Comparison of ENCODE assay signal across 8 cellular contexts in the genomic region with DNA sequence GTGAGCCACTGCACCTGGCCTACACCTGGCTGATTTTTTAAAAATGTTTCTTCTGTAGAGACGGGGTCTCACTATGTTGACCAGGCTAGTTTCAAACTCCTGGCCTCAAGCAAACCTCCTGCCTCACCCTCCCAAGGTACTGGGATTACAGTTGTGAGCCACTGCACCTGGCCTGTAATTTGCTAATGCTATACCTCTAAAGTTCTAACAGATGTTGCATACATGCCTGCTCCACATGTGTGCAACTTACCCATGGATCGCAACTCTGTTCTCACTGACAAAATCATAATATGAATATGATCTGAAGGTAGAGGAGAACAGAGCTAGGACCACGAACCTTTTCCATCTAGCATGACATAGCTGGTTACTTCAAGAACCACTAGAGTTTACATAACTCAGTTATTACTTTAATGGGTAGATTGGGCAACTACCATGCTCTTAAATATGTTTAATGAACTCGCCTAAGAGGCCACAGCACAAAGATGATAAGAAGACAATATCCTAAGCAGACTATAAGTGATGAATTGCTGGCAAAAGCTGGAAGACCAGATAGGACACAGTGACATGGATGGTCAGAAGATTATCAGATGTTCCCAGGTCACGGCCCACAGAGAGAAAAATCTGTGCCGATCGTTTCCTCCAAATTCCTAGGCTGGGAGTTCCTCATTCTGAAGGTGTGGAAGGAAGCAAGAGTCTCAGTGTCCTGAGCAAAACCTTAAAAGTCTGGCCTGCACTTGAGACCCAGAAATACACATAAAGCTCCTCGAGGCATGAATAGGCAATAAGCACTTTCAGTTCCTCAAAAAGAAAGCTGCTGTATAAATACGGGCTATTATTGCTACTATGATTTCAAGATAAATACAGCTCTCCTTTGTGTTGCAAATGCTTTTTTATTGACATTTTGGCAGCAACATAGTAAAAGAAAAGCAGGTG. TPM values are rescaled to one million over a fixed set of nuclear protein-coding genes. Genes with fewer than 3 reads are reported as not detected.
DNase-seq lines count a peak whose midpoint lies in the region; ATAC-seq and TF ChIP-seq lines count a peak whose summit lies in the region.

No MANE protein-coding gene starts in this region.

- peak overlapping the region; percentile 13 to 31 for H3K9ac ChIP-seq in liver (ENCODE audit: low read depth in 1 of 2, low read length in 2 of 2)

- peak overlapping the region; percentile 74 to 92 for H3K27ac ChIP-seq in liver (ENCODE audit: low read depth in 1 of 2, low read length in 2 of 2)

- in situ Hi-C loops in ACHN (cut with HindIII; ENCODE audit: low pct_ligation_motif_present, low pct_unique_long_range_greater_than_20kb, low sequenced_read_pairs): no loop called here

- no peak overlapping the region for H3K4me3 ChIP-seq in liver (ENCODE audit: low read depth in 1 of 3, low read length in 3 of 3)

- DNase-seq in NCI-H2107 treated with DMSO at 0.1 percent for 48 hours (lab: John Stamatoyannopoulos, UW; ENCODE audit: unreplicated experiment) (peak; percentile 56), NCI-H2107 (lab: John Stamatoyannopoulos, UW) (no peak), NOMO-1 treated with DMSO at 0.1 percent for 48 hours (lab: John Stamatoyannopoulos, UW; ENCODE audit: unreplicated experiment) (peak; percentile 96), anterior cingulate cortex (lab: John Stamatoyannopoulos, UW) (no peak), ACHN (no peak), NCI-H446 treated with DMSO at 0.1 percent for 48 hours (lab: John Stamatoyannopoulos, UW) (no peak)

- H3K27me3 ChIP-seq in liver (ENCODE audit: control insufficient read depth in 4 of 4, insufficient read depth in 4 of 4, low read length in 3 of 4): no peaks in the 10 kb centered on the region

- peaks cover 13 to 28% (median 26%) of the 10 kb centered on the region in 4 donors for H3K4me1 ChIP-seq in liver (ENCODE audit: control insufficient read depth in 4 of 4, insufficient read depth in 4 of 4, low read length in 3 of 4)

- 42% methylated on average over 9 of the region's 9 CpGs for WGBS in liver

- TF ChIP-seq CTCF in liver (IDR thresholded peaks at IDR 0.05; ENCODE audit: low read depth, low read length, missing input control): no peak

- TF ChIP-seq RAD21 in liver (IDR thresholded peaks at IDR 0.05): no peak

- ATAC-seq in HG03064 (IDR thresholded peaks at IDR 0.05; ENCODE audit: low read depth, unreplicated experiment): peak; percentile 83

- peaks cover 4 to 10% (median 4%) of the 10 kb centered on the region in 4 donors for H3K9me3 ChIP-seq in liver (ENCODE audit: control insufficient read depth in 4 of 4, low read length in 3 of 4)

- H3K36me3 ChIP-seq in liver (ENCODE audit: control insufficient read depth in 4 of 4, insufficient read depth in 3 of 4, low read depth in 1 of 4, low read length in 3 of 4): peaks cover 15 to 44% (median 38%) of the 10 kb centered on the region in 4 donors

TF ChIP-seq in liver, 16 proteins besides CTCF, POLR2A, EP300 and RAD21:
- TF ChIP-seq JUND (IDR thresholded peaks at IDR 0.05) (no peak), SP1 (IDR thresholded peaks at IDR 0.05) (no peak), GABPA (IDR thresholded peaks at IDR 0.05 in 1 of 2, conservative IDR thresholded peaks at IDR 0.05 in 1 of 2) (no peak), FOXA2 (IDR thresholded peaks at IDR 0.05) (no peak), TAF1 (conservative IDR thresholded peaks at IDR 0.05) (no peak), NR2F2 (IDR thresholded peaks at IDR 0.05) (no peak), HNF4G (IDR thresholded peaks at IDR 0.05) (no peak), RXRA (IDR thresholded peaks at IDR 0.05) (no peak), EGR1 (IDR thresholded peaks at IDR 0.05; ENCODE audit: low read depth in 2 of 2) (no peak)
- TF ChIP-seq, protein P1, sequence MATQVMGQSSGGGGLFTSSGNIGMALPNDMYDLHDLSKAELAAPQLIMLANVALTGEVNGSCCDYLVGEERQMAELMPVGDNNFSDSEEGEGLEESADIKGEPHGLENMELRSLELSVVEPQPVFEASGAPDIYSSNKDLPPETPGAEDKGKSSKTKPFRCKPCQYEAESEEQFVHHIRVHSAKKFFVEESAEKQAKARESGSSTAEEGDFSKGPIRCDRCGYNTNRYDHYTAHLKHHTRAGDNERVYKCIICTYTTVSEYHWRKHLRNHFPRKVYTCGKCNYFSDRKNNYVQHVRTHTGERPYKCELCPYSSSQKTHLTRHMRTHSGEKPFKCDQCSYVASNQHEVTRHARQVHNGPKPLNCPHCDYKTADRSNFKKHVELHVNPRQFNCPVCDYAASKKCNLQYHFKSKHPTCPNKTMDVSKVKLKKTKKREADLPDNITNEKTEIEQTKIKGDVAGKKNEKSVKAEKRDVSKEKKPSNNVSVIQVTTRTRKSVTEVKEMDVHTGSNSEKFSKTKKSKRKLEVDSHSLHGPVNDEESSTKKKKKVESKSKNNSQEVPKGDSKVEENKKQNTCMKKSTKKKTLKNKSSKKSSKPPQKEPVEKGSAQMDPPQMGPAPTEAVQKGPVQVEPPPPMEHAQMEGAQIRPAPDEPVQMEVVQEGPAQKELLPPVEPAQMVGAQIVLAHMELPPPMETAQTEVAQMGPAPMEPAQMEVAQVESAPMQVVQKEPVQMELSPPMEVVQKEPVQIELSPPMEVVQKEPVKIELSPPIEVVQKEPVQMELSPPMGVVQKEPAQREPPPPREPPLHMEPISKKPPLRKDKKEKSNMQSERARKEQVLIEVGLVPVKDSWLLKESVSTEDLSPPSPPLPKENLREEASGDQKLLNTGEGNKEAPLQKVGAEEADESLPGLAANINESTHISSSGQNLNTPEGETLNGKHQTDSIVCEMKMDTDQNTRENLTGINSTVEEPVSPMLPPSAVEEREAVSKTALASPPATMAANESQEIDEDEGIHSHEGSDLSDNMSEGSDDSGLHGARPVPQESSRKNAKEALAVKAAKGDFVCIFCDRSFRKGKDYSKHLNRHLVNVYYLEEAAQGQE (IDR thresholded peaks at IDR 0.05): no peak
- TF ChIP-seq, protein P2, sequence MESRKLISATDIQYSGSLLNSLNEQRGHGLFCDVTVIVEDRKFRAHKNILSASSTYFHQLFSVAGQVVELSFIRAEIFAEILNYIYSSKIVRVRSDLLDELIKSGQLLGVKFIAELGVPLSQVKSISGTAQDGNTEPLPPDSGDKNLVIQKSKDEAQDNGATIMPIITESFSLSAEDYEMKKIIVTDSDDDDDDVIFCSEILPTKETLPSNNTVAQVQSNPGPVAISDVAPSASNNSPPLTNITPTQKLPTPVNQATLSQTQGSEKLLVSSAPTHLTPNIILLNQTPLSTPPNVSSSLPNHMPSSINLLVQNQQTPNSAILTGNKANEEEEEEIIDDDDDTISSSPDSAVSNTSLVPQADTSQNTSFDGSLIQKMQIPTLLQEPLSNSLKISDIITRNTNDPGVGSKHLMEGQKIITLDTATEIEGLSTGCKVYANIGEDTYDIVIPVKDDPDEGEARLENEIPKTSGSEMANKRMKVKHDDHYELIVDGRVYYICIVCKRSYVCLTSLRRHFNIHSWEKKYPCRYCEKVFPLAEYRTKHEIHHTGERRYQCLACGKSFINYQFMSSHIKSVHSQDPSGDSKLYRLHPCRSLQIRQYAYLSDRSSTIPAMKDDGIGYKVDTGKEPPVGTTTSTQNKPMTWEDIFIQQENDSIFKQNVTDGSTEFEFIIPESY (IDR thresholded peaks at IDR 0.05): no peak
- TF ChIP-seq, protein P3, sequence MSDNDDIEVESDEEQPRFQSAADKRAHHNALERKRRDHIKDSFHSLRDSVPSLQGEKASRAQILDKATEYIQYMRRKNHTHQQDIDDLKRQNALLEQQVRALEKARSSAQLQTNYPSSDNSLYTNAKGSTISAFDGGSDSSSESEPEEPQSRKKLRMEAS (IDR thresholded peaks at IDR 0.05): no peak
- TF ChIP-seq, protein P4, sequence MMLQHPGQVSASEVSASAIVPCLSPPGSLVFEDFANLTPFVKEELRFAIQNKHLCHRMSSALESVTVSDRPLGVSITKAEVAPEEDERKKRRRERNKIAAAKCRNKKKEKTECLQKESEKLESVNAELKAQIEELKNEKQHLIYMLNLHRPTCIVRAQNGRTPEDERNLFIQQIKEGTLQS (IDR thresholded peaks at IDR 0.05): no peak

RNA-seq across cellular contexts. Expression of a gene that starts 53.6 kb away (rescaled TPM):
- total RNA-seq in liver: 10 to 100 TPM; 10.1 to 17.5 TPM
- 10 to 100 TPM in 1 of 2 donors, 1 to 10 TPM in 1; 9.6 to 14.7 TPM for polyA plus RNA-seq in liver

RNA-seq across cellular contexts. Expression of a gene that starts 55.9 kb away (rescaled TPM):
- total RNA-seq in liver: 10 to 100 TPM in 1 of 2 donors, 1 to 10 TPM in 1; 7.5 to 35.1 TPM
- 10 to 100 TPM in 1 of 2 donors, 1 to 10 TPM in 1; 6.3 to 22.3 TPM for polyA plus RNA-seq in liver

Comparison
In these comparisons a context has a peak if more than half of its experiments do, and no peak if none do; other contexts are left out.
1. DNase-seq: peak in NCI-H2107 treated with DMSO at 0.1 percent for 48 hours (single experiment) and NOMO-1 treated with DMSO at 0.1 percent for 48 hours (single experiment); none in NCI-H2107 (single experiment), anterior cingulate cortex (0 of 58), ACHN (single experiment) and NCI-H446 treated with DMSO at 0.1 percent for 48 hours (single experiment).